In genomic region chr19:18104793-18105131, GRCh38 we compare ENCODE assay signal across 8 cellular contexts. TPM values are rescaled to one million over a fixed set of nuclear protein-coding genes. Genes with fewer than 3 reads are reported as not detected.
A peak's percentile ranks its signal among the peaks of the same experiment; 100 is the strongest.
DNase-seq lines count a peak whose midpoint lies in the region; TF ChIP-seq lines count a peak whose summit lies in the region.

No MANE protein-coding gene starts in this region.

- H3K4me3 Mint-ChIP-seq in H9 = peak overlapping the region; percentile 63 to 79

- no peaks in the 10 kb centered on the region for H4K20me1 ChIP-seq in H9 (ENCODE audit: control insufficient read depth, insufficient read depth, insufficient read length)

- H3K4ac ChIP-seq in H9 (ENCODE audit: low read depth, low read length) = no peak overlapping the region

- peaks cover 17% of the 10 kb centered on the region for H3K27me3 Mint-ChIP-seq in H9 (ENCODE audit: low read depth)

- H3K27ac ChIP-seq in H9 (ENCODE audit: insufficient read length, low read depth, low read length) (no peak overlapping the region), WERI-Rb-1 (peak overlapping the region; percentile 53)

- H3K79me1 ChIP-seq in H9 (ENCODE audit: insufficient read depth, low read depth, low read length, poor library complexity, severe bottlenecking) = no peaks in the 10 kb centered on the region

- no peak overlapping the region for H3K56ac ChIP-seq in H9 (ENCODE audit: insufficient read length, low read depth, low read length)

- H3K4me3 ChIP-seq in WERI-Rb-1 (ENCODE audit: low read depth, low read length) = peak overlapping the region; percentile 48
- peak overlapping the region; percentile 61 for H3K4me3 ChIP-seq in fibroblast of villous mesenchyme (ENCODE audit: low read depth, low read length)
- H3K4me3 ChIP-seq in skeletal muscle satellite cell (ENCODE audit: low read length) = peak overlapping the region; percentile 69

- no peak overlapping the region for H3K18ac ChIP-seq in H9 (ENCODE audit: insufficient read length, low read depth, low read length)

- H3K36me3 ChIP-seq in WERI-Rb-1 = no peaks in the 10 kb centered on the region
- H3K36me3 ChIP-seq in skeletal muscle satellite cell (ENCODE audit: insufficient read depth, low read length) = no peaks in the 10 kb centered on the region

- H3K9ac ChIP-seq in H9 (ENCODE audit: extremely low read depth, insufficient read length, low read length) (no peak overlapping the region), skeletal muscle satellite cell (ENCODE audit: low read depth, low read length) (peak overlapping the region; percentile 74)

- H2BK5ac ChIP-seq in H9 (ENCODE audit: insufficient read length, low read length) = no peak overlapping the region

- H4K91ac ChIP-seq in H9 (ENCODE audit: insufficient read length, low read depth, low read length) = no peak overlapping the region

- H3K79me2 ChIP-seq in H9 (ENCODE audit: insufficient read depth, low read length) = no peaks in the 10 kb centered on the region

- no peak overlapping the region for H3K23ac ChIP-seq in H9 (ENCODE audit: insufficient read length, low read depth, low read length)

- no peak overlapping the region for H2BK20ac ChIP-seq in H9 (ENCODE audit: low read depth, low read length, poor library complexity, severe bottlenecking)

- no peaks in the 10 kb centered on the region for H3K9me3 ChIP-seq in H9 (ENCODE audit: control insufficient read depth, low read depth, low read length)
- H3K9me3 ChIP-seq in WERI-Rb-1 (ENCODE audit: severe bottlenecking) = peaks cover 3% of the 10 kb centered on the region
- H3K9me3 ChIP-seq in skeletal muscle satellite cell (replicated peaks; ENCODE audit: low read length) = no peaks in the 10 kb centered on the region

- no peaks in the 10 kb centered on the region for H3K9me3 Mint-ChIP-seq in H9

- H3K27me3 ChIP-seq in H9 (ENCODE audit: insufficient read depth, low read length) (no peaks in the 10 kb centered on the region; the same call in 1 of the 2 replicates), WERI-Rb-1 (ENCODE audit: insufficient read depth, low read depth, severe bottlenecking) (no peaks in the 10 kb centered on the region), skeletal muscle satellite cell (ENCODE audit: control insufficient read depth, insufficient read depth, low read length) (peaks cover 9% of the 10 kb centered on the region)

- H3K4me1 Mint-ChIP-seq in H9 = peaks cover 20 to 28% of the 10 kb centered on the region in 2 experiments

- no peak for DNase-seq in H9
- no peak for DNase-seq in WERI-Rb-1
- no peak for DNase-seq in fibroblast of villous mesenchyme (ENCODE audit: low read depth)
- no peak for DNase-seq in NCI-H69 (lab: John Stamatoyannopoulos, UW)
- no peak for DNase-seq in DMS79 treated with DMSO at 0.1 percent for 48 hours (lab: John Stamatoyannopoulos, UW)
- DNase-seq in AG08396 (ENCODE audit: low spot score) = no peak
- DNase-seq in OCI-M2 (lab: John Stamatoyannopoulos, UW; ENCODE audit: unreplicated experiment) = no peak

- no peak overlapping the region for H2BK120ac ChIP-seq in H9 (ENCODE audit: low read depth, low read length, poor library complexity, severe bottlenecking)

- H3K36me3 Mint-ChIP-seq in H9 (ENCODE audit: insufficient read depth in 1 of 3, low read depth in 3 of 3) = no peaks in the 10 kb centered on the region

- peak overlapping the region; percentile 61 for H3K4me2 ChIP-seq in H9 (ENCODE audit: insufficient read depth, insufficient read length, low read length)
- H3K4me2 ChIP-seq in skeletal muscle satellite cell (ENCODE audit: low read length) = peak overlapping the region; percentile 91

- peaks cover 7% of the 10 kb centered on the region for H3K23me2 ChIP-seq in H9 (ENCODE audit: insufficient read length, low read depth, low read length, poor library complexity, severe bottlenecking)

- peak overlapping the region in 2 of 3 experiments; percentile 78 to 93; a peak in 3 of 7 replicates for H3K27ac Mint-ChIP-seq in H9

- no peak overlapping the region for H2BK12ac ChIP-seq in H9 (ENCODE audit: insufficient read length, low read depth, low read length)

- no peak overlapping the region for H4K5ac ChIP-seq in H9 (ENCODE audit: insufficient read length, low read depth, low read length)

- no peak overlapping the region for H4K8ac ChIP-seq in H9 (replicated peaks; ENCODE audit: insufficient read length, low read depth, low read length)

- H2AFZ ChIP-seq in H9 (ENCODE audit: low read length) = no peak overlapping the region

- no peak overlapping the region for H2AK5ac ChIP-seq in H9 (ENCODE audit: insufficient read length, low read length)

- H3K14ac ChIP-seq in H9 (ENCODE audit: insufficient read depth, low read length) = no peak overlapping the region

- no peak overlapping the region for H3T11ph ChIP-seq in H9 (ENCODE audit: low read length)

- H3K4me1 ChIP-seq in H9 (ENCODE audit: insufficient read depth, low read length) (no peaks in the 10 kb centered on the region), skeletal muscle satellite cell (ENCODE audit: control insufficient read depth, insufficient read depth, low read length) (peaks cover 19% of the 10 kb centered on the region)

- WGBS in H9 (ENCODE audit: extremely low coverage, insufficient read length, low lambda C conversion rate) = no CpG with 5 or more reads among the region's 5 CpGs

- no peak for TF ChIP-seq CTCF in H9 (conservative IDR thresholded peaks at IDR 0.05)
- TF ChIP-seq CTCF in WERI-Rb-1 (IDR thresholded peaks at IDR 0.05; ENCODE audit: low read depth, low read length) = no peak
- TF ChIP-seq CTCF in fibroblast of villous mesenchyme (IDR thresholded peaks at IDR 0.05; ENCODE audit: insufficient read depth, low read depth, low read length) = no peak

- H2BK15ac ChIP-seq in H9 (ENCODE audit: low read depth, low read length) = no peak overlapping the region; the same call in 1 of the 2 replicates

RNA-seq across cellular contexts. Expression of gene MAST3, which starts 7.2 kb away (rescaled TPM):
- total RNA-seq in H9 (2021) (9.6 and 10.4 TPM in 2 replicates), fibroblast of villous mesenchyme (1.9 and 3.0 TPM in 2 replicates)
- 1.8 and 4.4 TPM in 2 replicates for total RNA-seq in skeletal muscle satellite cell (2012; rRNA removed)

RNA-seq across cellular contexts. Expression of gene IL12RB1, which starts 18.0 kb away (rescaled TPM):
- total RNA-seq in H9 (2021) = not detected in 2 replicates
- total RNA-seq in fibroblast of villous mesenchyme = 0.64 and 1.3 TPM in 2 replicates
- total RNA-seq in skeletal muscle satellite cell (2012; rRNA removed) = 0.25 TPM in 1 of 2 replicates, not detected in the other

RNA-seq across cellular contexts. Expression of gene PIK3R2, which starts 48.2 kb away (rescaled TPM):
- total RNA-seq in H9 (2021) (42.8 and 45.1 TPM in 2 replicates), fibroblast of villous mesenchyme (30.7 and 30.9 TPM in 2 replicates)
- total RNA-seq in skeletal muscle satellite cell (2012; rRNA removed) = 19.8 and 22.5 TPM in 2 replicates
